10 cellular contexts compared by ENCODE assay signal in genomic region chr22:20245577-20246367, GRCh38. TPM values are rescaled to one million over a fixed set of nuclear protein-coding genes. Genes with fewer than 3 reads are reported as not detected.
DNase-seq lines count a peak whose midpoint lies in the region; ATAC-seq and TF ChIP-seq lines count a peak whose summit lies in the region.
"Had no signal": no experiment of that assay in that cellular context is flagged by ENCODE, and none has a peak within 500 bp of the region (broad histone marks: within the 10 kb centered on the region; RNA-seq: fewer than 3 reads in every experiment).

No MANE protein-coding gene starts in this region.

- no peaks in the 10 kb centered on the region for H3K9me3 Mint-ChIP-seq in activated naive CD4-positive, alpha-beta T cell treated with anti-CD3 and anti-CD28 coated beads for 36 hours
- no peaks in the 10 kb centered on the region for H3K9me3 Mint-ChIP-seq in activated CD8-positive, alpha-beta T cell treated with anti-CD3 and anti-CD28 coated beads for 36 hours
- no peaks in the 10 kb centered on the region for H3K9me3 Mint-ChIP-seq in stimulated activated naive B cell treated with anti-CD40 and anti-IgM and Interleukin-4, amounts not matched to agents 10 μg/mL and 1 μg/mL and 100 μg/mL, for 72 hours

- no peaks in the 10 kb centered on the region for H3K27me3 Mint-ChIP-seq in activated naive CD4-positive, alpha-beta T cell treated with anti-CD3 and anti-CD28 coated beads for 36 hours (ENCODE audit: low read depth)
- no peaks in the 10 kb centered on the region for H3K27me3 Mint-ChIP-seq in activated CD8-positive, alpha-beta T cell treated with anti-CD3 and anti-CD28 coated beads for 36 hours
- H3K27me3 Mint-ChIP-seq in stimulated activated naive B cell treated with anti-CD40 and anti-IgM and Interleukin-4, amounts not matched to agents 10 μg/mL and 1 μg/mL and 100 μg/mL, for 72 hours, result peaks cover 5 to 22% of the 10 kb centered on the region in 2 donors

- CTCF ChIA-PET in activated naive CD4-positive, alpha-beta T cell treated with anti-CD3 and anti-CD28 coated beads for 36 hours (lab: Charles Lee), result interaction anchor here (1.1 kb wide), 1 partner anchor 92 kb away, joined by 3 read pairs; no protein-coding TSS in a partner anchor
- CTCF ChIA-PET in activated CD8-positive, alpha-beta T cell treated with anti-CD3 and anti-CD28 coated beads for 36 hours (lab: Charles Lee), result interaction anchor here (1.9 to 5.0 kb wide), 2 partner anchors 13 to 89 kb away, joined by 7 to 13 read pairs; no protein-coding TSS in a partner anchor

- peaks cover under 1% of the 10 kb centered on the region for H3K4me1 ChIP-seq in iPS-15b (ENCODE audit: control insufficient read depth, insufficient read depth, low read length)

- H3K4me3 ChIP-seq in iPS-15b (ENCODE audit: low read depth, low read length), result no peak overlapping the region
- H3K4me3 ChIP-seq: left lung had no signal

- H3K9ac ChIP-seq in iPS-15b (ENCODE audit: low read depth, low read length), result peak overlapping the region; percentile 8

- H3K27ac Mint-ChIP-seq in activated naive CD4-positive, alpha-beta T cell treated with anti-CD3 and anti-CD28 coated beads for 36 hours, result peak overlapping the region; percentile 57
- peak overlapping the region; percentile 95 for H3K27ac Mint-ChIP-seq in activated CD8-positive, alpha-beta T cell treated with anti-CD3 and anti-CD28 coated beads for 36 hours
- peak overlapping the region; percentile 62 for H3K27ac Mint-ChIP-seq in stimulated activated naive B cell treated with anti-CD40 and anti-IgM and Interleukin-4, amounts not matched to agents 10 μg/mL and 1 μg/mL and 100 μg/mL, for 72 hours

- H3K27me3 ChIP-seq in iPS-15b (ENCODE audit: control insufficient read depth, insufficient read depth, low read length), result no peaks in the 10 kb centered on the region
- H3K27me3 ChIP-seq: left lung had no signal

- DNase-seq in activated naive CD4-positive, alpha-beta T cell treated with anti-CD3 and anti-CD28 coated beads for 36 hours, result no peak
- no peak for DNase-seq in activated naive CD4-positive, alpha-beta T cell treated with Interleukin-2 at 50 U/mL for 16 hours
- DNase-seq in activated CD8-positive, alpha-beta T cell treated with anti-CD3 and anti-CD28 coated beads for 36 hours, result no peak
- DNase-seq in stimulated activated naive B cell treated with anti-CD40 and anti-IgM and Interleukin-4, amounts not matched to agents 10 μg/mL and 1 μg/mL and 100 μg/mL, for 72 hours, result no peak
- no peak for DNase-seq in central memory CD4-positive, alpha-beta T cell
- DNase-seq in DMS53 (lab: John Stamatoyannopoulos, UW), result no peak
- no peak for DNase-seq in NCI-H226
- DNase-seq: DMS79 treated with DMSO at 0.1 percent for 48 hours, left lung had no signal

- H3K36me3 Mint-ChIP-seq in activated naive CD4-positive, alpha-beta T cell treated with anti-CD3 and anti-CD28 coated beads for 36 hours (ENCODE audit: low read depth), result no peaks in the 10 kb centered on the region
- no peaks in the 10 kb centered on the region for H3K36me3 Mint-ChIP-seq in activated CD8-positive, alpha-beta T cell treated with anti-CD3 and anti-CD28 coated beads for 36 hours (ENCODE audit: low read depth)
- H3K36me3 Mint-ChIP-seq in stimulated activated naive B cell treated with anti-CD40 and anti-IgM and Interleukin-4, amounts not matched to agents 10 μg/mL and 1 μg/mL and 100 μg/mL, for 72 hours, result no peaks in the 10 kb centered on the region

- no peaks in the 10 kb centered on the region for H3K9me3 ChIP-seq in iPS-15b (ENCODE audit: control insufficient read depth, insufficient read depth, low read length)
- H3K9me3 ChIP-seq: left lung had no signal

- no peak for TF ChIP-seq CTCF in activated CD8-positive, alpha-beta T cell treated with anti-CD3 and anti-CD28 coated beads for 36 hours (IDR thresholded peaks at IDR 0.05)

- POLR2A ChIA-PET in activated CD8-positive, alpha-beta T cell treated with anti-CD3 and anti-CD28 coated beads for 36 hours (lab: Charles Lee), result no interaction called here

- peaks cover 12% of the 10 kb centered on the region for H3K36me3 ChIP-seq in iPS-15b (ENCODE audit: control insufficient read depth, insufficient read depth, low read length)

- no peak overlapping the region for H3K4me3 Mint-ChIP-seq in activated naive CD4-positive, alpha-beta T cell treated with anti-CD3 and anti-CD28 coated beads for 36 hours
- H3K4me3 Mint-ChIP-seq in activated CD8-positive, alpha-beta T cell treated with anti-CD3 and anti-CD28 coated beads for 36 hours, result no peak overlapping the region
- peak overlapping the region; percentile 33 to 40 for H3K4me3 Mint-ChIP-seq in stimulated activated naive B cell treated with anti-CD40 and anti-IgM and Interleukin-4, amounts not matched to agents 10 μg/mL and 1 μg/mL and 100 μg/mL, for 72 hours

- H3K4me1 Mint-ChIP-seq in activated naive CD4-positive, alpha-beta T cell treated with anti-CD3 and anti-CD28 coated beads for 36 hours (ENCODE audit: low read depth), result peaks cover 33% of the 10 kb centered on the region
- H3K4me1 Mint-ChIP-seq in activated CD8-positive, alpha-beta T cell treated with anti-CD3 and anti-CD28 coated beads for 36 hours (ENCODE audit: low read depth), result peaks cover 39% of the 10 kb centered on the region
- H3K4me1 Mint-ChIP-seq in stimulated activated naive B cell treated with anti-CD40 and anti-IgM and Interleukin-4, amounts not matched to agents 10 μg/mL and 1 μg/mL and 100 μg/mL, for 72 hours, result peaks cover 30 to 43% of the 10 kb centered on the region in 2 donors

- ATAC-seq in activated CD8-positive, alpha-beta T cell treated with anti-CD3 and anti-CD28 coated beads for 36 hours, result no peak
- ATAC-seq in stimulated activated naive B cell treated with anti-CD40 and anti-IgM and Interleukin-4, amounts not matched to agents 10 μg/mL and 1 μg/mL and 100 μg/mL, for 72 hours (replicated peaks), result no peak
- ATAC-seq: left lung had no signal

- intact Hi-C loops in activated naive CD4-positive, alpha-beta T cell treated with anti-CD3 and anti-CD28 coated beads for 36 hours (cut with micrococcal nuclease), result no loop called here
- intact Hi-C loops in activated CD8-positive, alpha-beta T cell treated with anti-CD3 and anti-CD28 coated beads for 36 hours (cut with micrococcal nuclease), result no loop called here

RNA-seq across cellular contexts. Expression of gene RTN4R, which starts 22.3 kb away (rescaled TPM):
- total RNA-seq in activated naive CD4-positive, alpha-beta T cell treated with anti-CD3 and anti-CD28 coated beads for 36 hours, result 1 to 10 TPM; 2.1 to 2.5 TPM
- 1 to 10 TPM; 2.8 to 3.7 TPM for total RNA-seq in activated CD8-positive, alpha-beta T cell treated with anti-CD3 and anti-CD28 coated beads for 36 hours

Comparison
In these comparisons a context has a peak if more than half of its experiments do, and no peak if none do; other contexts are left out.
1. H3K4me3 Mint-ChIP-seq: peak in stimulated activated naive B cell treated with anti-CD40 and anti-IgM and Interleukin-4, amounts not matched to agents 10 μg/mL and 1 μg/mL and 100 μg/mL, for 72 hours (2 of 2); none in activated naive CD4-positive, alpha-beta T cell treated with anti-CD3 and anti-CD28 coated beads for 36 hours (single experiment) and activated CD8-positive, alpha-beta T cell treated with anti-CD3 and anti-CD28 coated beads for 36 hours (single experiment).
2. Peak in every context shown above with its lines, with median percentiles within 50 percentile points of each other: H3K27ac Mint-ChIP-seq.